ENCODE assay signal across 20 cellular contexts in genomic region chr17:32899240-32900013, GRCh38. TPM values are rescaled to one million over a fixed set of nuclear protein-coding genes. Genes with fewer than 3 reads are reported as not detected.
"Had no signal": no experiment of that assay in that cellular context is flagged by ENCODE, and none has a peak within 500 bp of the region (broad histone marks: within the 10 kb centered on the region; RNA-seq: fewer than 3 reads in every experiment).

No MANE protein-coding gene starts in this region.

- H3K27ac Mint-ChIP-seq: naive thymus-derived CD4-positive, alpha-beta T cell; nephron; neural progenitor cell; stimulated activated memory B cell treated with anti-CD40 and anti-IgM and Interleukin-4, amounts not matched to agents 10 μg/mL and 1 μg/mL and 100 μg/mL, for 72 hours; type B pancreatic cell had no signal

- H3K9me3 Mint-ChIP-seq: naive thymus-derived CD4-positive, alpha-beta T cell; stimulated activated memory B cell treated with anti-CD40 and anti-IgM and Interleukin-4, amounts not matched to agents 10 μg/mL and 1 μg/mL and 100 μg/mL, for 72 hours; type B pancreatic cell had no signal

- DNase-seq: cerebellar nuclear complex; dorsolateral prefrontal cortex; effector CD4-positive, alpha-beta T cell; mesendoderm; midbrain; naive thymus-derived CD4-positive, alpha-beta T cell; nucleus accumbens; right cardiac atrium; sigmoid colon; spleen; stimulated activated CD4-positive, alpha-beta T cell treated with anti-CD3 and anti-CD28 coated beads, Interleukin-4, amount 100 ng/mL, for 4 hours; stimulated activated naive CD8-positive, alpha-beta T cell treated with anti-CD3 and anti-CD28 coated beads, Interleukin-15, Interleukin-2, amounts not matched to agents 100 U/mL and 50 U/mL, for 24 hours; substantia nigra; testis; tibial artery had no signal

- H3K4me1 Mint-ChIP-seq: nephron; neural progenitor cell; stimulated activated memory B cell treated with anti-CD40 and anti-IgM and Interleukin-4, amounts not matched to agents 10 μg/mL and 1 μg/mL and 100 μg/mL, for 72 hours had no signal

- H3K9me3 ChIP-seq: prostate gland, sigmoid colon, spleen, testis, tibial artery had no signal

- H3K4me3 ChIP-seq: dorsolateral prefrontal cortex, neural progenitor cell, prostate gland, sigmoid colon, spleen, testis, tibial artery had no signal

- H3K36me3 Mint-ChIP-seq: naive thymus-derived CD4-positive, alpha-beta T cell; neural progenitor cell; stimulated activated memory B cell treated with anti-CD40 and anti-IgM and Interleukin-4, amounts not matched to agents 10 μg/mL and 1 μg/mL and 100 μg/mL, for 72 hours; type B pancreatic cell had no signal

- H3K27me3 ChIP-seq: neural progenitor cell, sigmoid colon, spleen, testis, tibial artery had no signal

- H3K4me3 Mint-ChIP-seq: naive thymus-derived CD4-positive, alpha-beta T cell; nephron; neural progenitor cell; stimulated activated memory B cell treated with anti-CD40 and anti-IgM and Interleukin-4, amounts not matched to agents 10 μg/mL and 1 μg/mL and 100 μg/mL, for 72 hours; type B pancreatic cell had no signal

- H3K27me3 Mint-ChIP-seq: type B pancreatic cell had no signal

- H3K36me3 ChIP-seq: neural progenitor cell, prostate gland, sigmoid colon, spleen, tibial artery had no signal

- H3K27ac ChIP-seq: dorsolateral prefrontal cortex, neural progenitor cell, prostate gland, sigmoid colon, spleen, testis had no signal

- H3K4me1 ChIP-seq: neural progenitor cell, prostate gland, sigmoid colon, testis had no signal

RNA-seq across cellular contexts. Expression of gene TMEM98, which starts 28.5 kb away (rescaled TPM):
- polyA plus RNA-seq: naive thymus-derived CD4-positive, alpha-beta T cell had no signal
